ENCODE assay signal across 25 cellular contexts in genomic region chr14:24409217-24409616, GRCh38. TPM values are rescaled to one million over a fixed set of nuclear protein-coding genes. Genes with fewer than 3 reads are reported as not detected.
"Had no signal": no experiment of that assay in that cellular context is flagged by ENCODE, and none has a peak within 500 bp of the region (broad histone marks: within the 10 kb centered on the region; RNA-seq: fewer than 3 reads in every experiment).

No MANE protein-coding gene starts in this region.

- H3K9ac ChIP-seq: parathyroid adenoma had no signal

- H3K4me3 ChIP-seq: esophagus squamous epithelium, heart right ventricle, left lung, mucosa of descending colon, right lobe of liver, suprapubic skin, transverse colon, upper lobe of right lung, vagina had no signal

- H3K27ac ChIP-seq: esophagus squamous epithelium, heart right ventricle, left lung, neutrophil, parathyroid adenoma, right lobe of liver, suprapubic skin, transverse colon, upper lobe of right lung, vagina had no signal

- DNase-seq: dermis blood vessel endothelial cell; effector memory CD4-positive, alpha-beta T cell; erythroblast; esophagus squamous epithelium; foreskin melanocyte; glutamatergic neuron; heart right ventricle; hippocampal formation; left cardiac atrium; left lung; mesenchymal stem cell; mucosa of descending colon; naive B cell; right lobe of liver; small intestine; stimulated activated CD4-positive, alpha-beta T cell treated with anti-CD3 and anti-CD28 coated beads, Interleukin-15, amount 100 ng/mL, for 24 hours; stimulated activated CD4-positive, alpha-beta T cell treated with anti-CD3 and anti-CD28 coated beads, Interleukin-2, amount 100 ng/mL, for 48 hours; stimulated activated naive B cell treated with anti-CD40 and anti-IgM and Interleukin-4, amounts not matched to agents 10 μg/mL and 1 μg/mL and 100 μg/mL, for 72 hours; transverse colon; upper lobe of right lung had no signal

- H3K36me3 ChIP-seq: neutrophil, right lobe of liver, transverse colon had no signal

- H3K79me2 ChIP-seq: parathyroid adenoma had no signal

- H3K4me1 ChIP-seq: left lung, parathyroid adenoma, right lobe of liver, transverse colon, upper lobe of right lung had no signal

- H3K9me3 ChIP-seq: esophagus squamous epithelium, heart right ventricle, left lung, mucosa of descending colon, neutrophil, right lobe of liver, suprapubic skin, transverse colon, upper lobe of right lung, vagina had no signal

- H2AFZ ChIP-seq: parathyroid adenoma had no signal

- ATAC-seq: heart right ventricle; left cardiac atrium; left lung; mucosa of descending colon; natural killer cell treated with Interleukin-12 subunit alpha and Interleukin-12 subunit beta and Interleukin-15 and Interleukin-18, amount 100 ng/mL, for 72 hours; right lobe of liver; stimulated activated naive B cell treated with anti-CD40 and anti-IgM and Interleukin-4, amounts not matched to agents 10 μg/mL and 1 μg/mL and 100 μg/mL, for 72 hours; upper lobe of right lung had no signal

- H3K27me3 ChIP-seq: esophagus squamous epithelium, heart right ventricle, left lung, neutrophil, right lobe of liver, suprapubic skin, transverse colon, upper lobe of right lung, vagina had no signal

RNA-seq across cellular contexts. Expression of gene NFATC4, which starts 41.2 kb away (rescaled TPM):
- total RNA-seq: natural killer cell treated with Interleukin-12 subunit alpha and Interleukin-12 subunit beta and Interleukin-15 and Interleukin-18, amount 100 ng/mL, for 72 hours had no signal
